15 cellular contexts compared by ENCODE assay signal in genomic region chr4:79198886-79199591, GRCh38.
A peak's percentile ranks its signal among the peaks of the same experiment; 100 is the strongest.
DNase-seq lines count a peak whose midpoint lies in the region; ATAC-seq and TF ChIP-seq lines count a peak whose summit lies in the region.
"Had no signal": no experiment of that assay in that cellular context is flagged by ENCODE, and none has a peak within 500 bp of the region (broad histone marks: within the 10 kb centered on the region; RNA-seq: fewer than 3 reads in every experiment).

No MANE protein-coding gene starts in this region.

- DNase-seq in NCI-H510A treated with DMSO at 0.1 percent for 48 hours (lab: John Stamatoyannopoulos, UW) (peak; percentile 16), NCI-H510A (lab: John Stamatoyannopoulos, UW) (no peak), NCI-H345 (lab: John Stamatoyannopoulos, UW) (peak; percentile 64), astrocyte of the cerebellum (ENCODE audit: low read depth) (peak; percentile 41), spleen (no peak)
- no peak for DNase-seq in effector memory CD8-positive, alpha-beta T cell
- DNase-seq: 8988T; activated T-cell treated with anti-CD3 and anti-CD28 coated beads for 4 hours; adrenal gland; CD8-positive, alpha-beta T cell; HFFc6 had no signal

- H3K36me3 Mint-ChIP-seq in effector memory CD8-positive, alpha-beta T cell (ENCODE audit: insufficient read depth) = no peaks in the 10 kb centered on the region
- H3K36me3 Mint-ChIP-seq: CD8-positive, alpha-beta T cell had no signal

- no peak for TF ChIP-seq CTCF in astrocyte of the cerebellum (IDR thresholded peaks at IDR 0.05; ENCODE audit: low read depth, low read length, missing control alignments)
- TF ChIP-seq CTCF in spleen (IDR thresholded peaks at IDR 0.05 in 8 of 11, conservative IDR thresholded peaks at IDR 0.05 in 3 of 11) = no peak

- H3K4me1 ChIP-seq in spleen = no peaks in the 10 kb centered on the region
- H3K4me1 ChIP-seq: adrenal gland had no signal

- H3K9me3 ChIP-seq in spleen = peaks cover 0 to 3% (median 0%) of the 10 kb centered on the region in 8 donors
- H3K9me3 ChIP-seq: adrenal gland, thoracic aorta had no signal

- no peak overlapping the region for H3K27ac ChIP-seq in spleen
- H3K27ac ChIP-seq: adrenal gland, coronary artery, thoracic aorta had no signal

- H3K9me3 Mint-ChIP-seq in effector memory CD8-positive, alpha-beta T cell = peaks cover 8% of the 10 kb centered on the region in 2 donors
- H3K9me3 Mint-ChIP-seq: CD8-positive, alpha-beta T cell had no signal

- intact Hi-C loops in spleen (cut with DNase I; ENCODE audit: low total_unique reads) = no loop called here

- no peaks in the 10 kb centered on the region for H3K27me3 ChIP-seq in spleen (replicated peaks in 1 of 7)
- H3K27me3 ChIP-seq: adrenal gland had no signal

- H3K4me3 Mint-ChIP-seq in effector memory CD8-positive, alpha-beta T cell = no peak overlapping the region
- H3K4me3 Mint-ChIP-seq: CD8-positive, alpha-beta T cell; HFFc6 had no signal

- in situ Hi-C loops in astrocyte of the cerebellum (cut with HindIII; ENCODE audit: low sequenced_read_pairs) = no loop called here

- H3K36me3 ChIP-seq in spleen = no peaks in the 10 kb centered on the region
- H3K36me3 ChIP-seq: adrenal gland, thoracic aorta had no signal

- 62 to 73% (median 63%) methylated on average over 5 of the region's 5 CpGs for WGBS in spleen, 5 donors

- ATAC-seq in GM18520 (IDR thresholded peaks at IDR 0.05; ENCODE audit: unreplicated experiment) = no peak
- no peak for ATAC-seq in HG02973 (IDR thresholded peaks at IDR 0.05; ENCODE audit: unreplicated experiment)
- ATAC-seq in effector memory CD8-positive, alpha-beta T cell (replicated peaks) = no peak
- ATAC-seq: CD8-positive, alpha-beta T cell had no signal

- H3K4me1 Mint-ChIP-seq in effector memory CD8-positive, alpha-beta T cell (ENCODE audit: low read depth in 2 of 2) = no peaks in the 10 kb centered on the region

- no peaks in the 10 kb centered on the region for H3K27me3 Mint-ChIP-seq in effector memory CD8-positive, alpha-beta T cell

- H3K4me3 ChIP-seq in astrocyte of the cerebellum (ENCODE audit: low read depth, low read length) (no peak overlapping the region), spleen (no peak overlapping the region)
- H3K4me3 ChIP-seq: adrenal gland, coronary artery, thoracic aorta had no signal

- no peak overlapping the region for H3K27ac Mint-ChIP-seq in effector memory CD8-positive, alpha-beta T cell
- H3K27ac Mint-ChIP-seq: CD8-positive, alpha-beta T cell; HFFc6 had no signal

- TF ChIP-seq POLR2A in spleen (IDR thresholded peaks at IDR 0.05) = no peak

Comparison
In these comparisons a context has a peak if more than half of its experiments do, and no peak if none do; other contexts are left out.
1. DNase-seq: peak in NCI-H510A treated with DMSO at 0.1 percent for 48 hours (single experiment), NCI-H345 (single experiment) and astrocyte of the cerebellum (single experiment); none in NCI-H510A (single experiment), spleen (single experiment) and effector memory CD8-positive, alpha-beta T cell (0 of 3).